Comparison of ENCODE assay signal across 1 cellular context in the genomic region with DNA sequence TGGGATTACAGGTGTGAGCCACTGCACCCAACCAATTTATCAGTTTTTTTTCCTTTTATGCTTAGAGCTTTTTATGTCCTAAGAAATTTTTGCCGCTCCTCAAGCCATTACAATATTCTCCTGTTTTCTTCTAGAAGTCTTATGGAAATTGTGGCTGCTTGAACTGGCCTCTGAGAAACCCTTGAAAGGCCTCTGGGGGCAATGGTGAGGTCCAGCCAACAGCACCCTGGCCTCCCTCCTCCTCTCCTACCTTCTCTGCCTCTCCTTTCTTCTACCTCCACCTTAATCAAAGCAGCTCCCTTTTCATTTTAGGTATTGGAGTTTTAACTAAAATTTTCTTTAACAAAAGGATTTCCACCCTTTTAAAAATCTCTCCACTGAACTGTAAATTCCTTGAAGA.
TF ChIP-seq lines count a peak whose summit lies in the region.

No MANE protein-coding gene starts in this region.

TF ChIP-seq in SK-N-SH, 30 proteins besides CTCF, POLR2A, EP300 and RAD21:
- TF ChIP-seq CHD2 (IDR thresholded peaks at IDR 0.05; ENCODE audit: low read length, partially characterized antibody), result no peak
- no peak for TF ChIP-seq MEF2A (IDR thresholded peaks at IDR 0.05; ENCODE audit: borderline replicate concordance, low read depth)
- no peak for TF ChIP-seq FOSL2 (IDR thresholded peaks at IDR 0.05; ENCODE audit: borderline replicate concordance, low read depth)
- TF ChIP-seq, protein P1, sequence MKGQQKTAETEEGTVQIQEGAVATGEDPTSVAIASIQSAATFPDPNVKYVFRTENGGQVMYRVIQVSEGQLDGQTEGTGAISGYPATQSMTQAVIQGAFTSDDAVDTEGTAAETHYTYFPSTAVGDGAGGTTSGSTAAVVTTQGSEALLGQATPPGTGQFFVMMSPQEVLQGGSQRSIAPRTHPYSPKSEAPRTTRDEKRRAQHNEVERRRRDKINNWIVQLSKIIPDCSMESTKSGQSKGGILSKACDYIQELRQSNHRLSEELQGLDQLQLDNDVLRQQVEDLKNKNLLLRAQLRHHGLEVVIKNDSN (IDR thresholded peaks at IDR 0.05; ENCODE audit: borderline replicate concordance, low read depth), result no peak
- TF ChIP-seq, protein P2, sequence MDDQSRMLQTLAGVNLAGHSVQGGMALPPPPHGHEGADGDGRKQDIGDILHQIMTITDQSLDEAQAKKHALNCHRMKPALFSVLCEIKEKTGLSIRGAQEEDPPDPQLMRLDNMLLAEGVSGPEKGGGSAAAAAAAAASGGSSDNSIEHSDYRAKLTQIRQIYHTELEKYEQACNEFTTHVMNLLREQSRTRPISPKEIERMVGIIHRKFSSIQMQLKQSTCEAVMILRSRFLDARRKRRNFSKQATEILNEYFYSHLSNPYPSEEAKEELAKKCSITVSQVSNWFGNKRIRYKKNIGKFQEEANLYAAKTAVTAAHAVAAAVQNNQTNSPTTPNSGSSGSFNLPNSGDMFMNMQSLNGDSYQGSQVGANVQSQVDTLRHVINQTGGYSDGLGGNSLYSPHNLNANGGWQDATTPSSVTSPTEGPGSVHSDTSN (IDR thresholded peaks at IDR 0.05), result no peak
- no peak for TF ChIP-seq TEAD4 (IDR thresholded peaks at IDR 0.05; ENCODE audit: borderline replicate concordance, insufficient read depth)
- no peak for TF ChIP-seq GABPA (IDR thresholded peaks at IDR 0.05; ENCODE audit: low read depth)
